25 cellular contexts compared by ENCODE assay signal in the genomic region with DNA sequence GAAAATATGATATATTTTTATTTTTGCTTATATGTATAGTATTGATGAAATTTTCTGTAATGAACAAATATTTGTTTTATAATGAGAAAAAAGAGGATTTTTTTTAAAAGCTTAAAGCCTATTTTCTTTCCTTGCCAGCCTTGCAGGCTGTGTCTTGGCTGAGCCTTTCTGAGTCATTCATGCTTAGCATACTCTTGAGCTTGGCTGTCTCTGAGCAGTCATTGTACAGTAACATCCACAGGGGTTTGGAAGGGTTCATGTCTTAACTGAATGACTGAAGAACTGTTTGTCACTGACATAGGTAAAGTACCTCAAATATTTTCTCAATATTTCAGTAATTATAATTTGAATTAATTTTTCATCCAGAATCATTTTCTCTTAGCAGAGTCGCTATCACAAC. TPM values are rescaled to one million over a fixed set of nuclear protein-coding genes. Genes with fewer than 3 reads are reported as not detected.
"Had no signal": no experiment of that assay in that cellular context is flagged by ENCODE, and none has a peak within 500 bp of the region (broad histone marks: within the 10 kb centered on the region; RNA-seq: fewer than 3 reads in every experiment).

No MANE protein-coding gene starts in this region.

- ATAC-seq: activated T-cell treated with anti-CD3 and anti-CD28 coated beads, Interleukin-2, amount 50 U/mL, for 4 hours; activated T-helper 17 cell treated with anti-CD3 and anti-CD28 coated beads, Interleukin-2, amount 50 U/mL, for 72 hours; left cardiac atrium; left ventricle myocardium superior; right cardiac atrium; T-helper 17 cell had no signal

- H3K27me3 ChIP-seq: tibial nerve had no signal

- H3K27me3 Mint-ChIP-seq: activated CD4-positive, alpha-beta memory T cell treated with anti-CD3 and anti-CD28 coated beads for 36 hours; activated CD4-positive, alpha-beta T cell treated with anti-CD3 and anti-CD28 coated beads, Interleukin-2, amount 10 ng/mL, durations not matched to agents 24 days and 14 days; activated naive CD4-positive, alpha-beta T cell treated with anti-CD3 and anti-CD28 coated beads, Interleukin-2, amount 50 U/mL, for 24 hours; activated T-helper 17 cell treated with anti-CD3 and anti-CD28 coated beads, Interleukin-2, amount 50 U/mL, for 72 hours; T-helper 17 cell had no signal

- H3K36me3 Mint-ChIP-seq: activated CD4-positive, alpha-beta memory T cell treated with anti-CD3 and anti-CD28 coated beads for 36 hours; activated naive CD4-positive, alpha-beta T cell treated with anti-CD3 and anti-CD28 coated beads, Interleukin-2, amount 50 U/mL, for 24 hours; brain had no signal

- H3K4me1 ChIP-seq: spleen, tibial nerve had no signal

- H3K9me3 Mint-ChIP-seq: activated naive CD4-positive, alpha-beta T cell treated with anti-CD3 and anti-CD28 coated beads, Interleukin-2, amount 50 U/mL, for 24 hours had no signal

- H3K36me3 ChIP-seq: spleen, tibial nerve had no signal

- H3K27ac Mint-ChIP-seq: activated CD4-positive, alpha-beta memory T cell treated with anti-CD3 and anti-CD28 coated beads for 36 hours; activated CD4-positive, alpha-beta T cell treated with anti-CD3 and anti-CD28 coated beads, Interleukin-2, amount 10 ng/mL, durations not matched to agents 24 days and 14 days; activated naive CD4-positive, alpha-beta T cell treated with anti-CD3 and anti-CD28 coated beads, Interleukin-2, amount 50 U/mL, for 24 hours; activated T-helper 17 cell treated with anti-CD3 and anti-CD28 coated beads, Interleukin-2, amount 50 U/mL, for 72 hours; brain; nephron; T-helper 17 cell had no signal

- H3K4me3 Mint-ChIP-seq: activated CD4-positive, alpha-beta memory T cell treated with anti-CD3 and anti-CD28 coated beads for 36 hours; activated CD4-positive, alpha-beta T cell treated with anti-CD3 and anti-CD28 coated beads, Interleukin-2, amount 10 ng/mL, durations not matched to agents 24 days and 14 days; activated naive CD4-positive, alpha-beta T cell treated with anti-CD3 and anti-CD28 coated beads, Interleukin-2, amount 50 U/mL, for 24 hours; activated T-cell treated with anti-CD3 and anti-CD28 coated beads, Interleukin-2, amount 50 U/mL, for 4 hours; activated T-helper 17 cell treated with anti-CD3 and anti-CD28 coated beads, Interleukin-2, amount 50 U/mL, for 72 hours; brain; nephron; T-helper 17 cell had no signal

- H3K4me1 Mint-ChIP-seq: activated CD4-positive, alpha-beta T cell treated with anti-CD3 and anti-CD28 coated beads, Interleukin-2, amount 10 ng/mL, durations not matched to agents 24 days and 14 days; activated naive CD4-positive, alpha-beta T cell treated with anti-CD3 and anti-CD28 coated beads, Interleukin-2, amount 50 U/mL, for 24 hours; activated T-helper 17 cell treated with anti-CD3 and anti-CD28 coated beads, Interleukin-2, amount 50 U/mL, for 72 hours; brain; nephron; T-helper 17 cell had no signal

- H3K4me3 ChIP-seq: coronary artery, dorsolateral prefrontal cortex, spleen, tibial nerve had no signal

- DNase-seq: activated CD4-positive, alpha-beta memory T cell treated with anti-CD3 and anti-CD28 coated beads for 36 hours; activated CD4-positive, alpha-beta T cell treated with anti-CD3 and anti-CD28 coated beads, Interleukin-2, amount 10 ng/mL, durations not matched to agents 24 days and 14 days; activated CD4-positive, CD25-positive, alpha-beta regulatory T cell treated with anti-CD3 and anti-CD28 coated beads, Interleukin-2, amount 50 U/mL, for 72 hours; activated CD8-positive, alpha-beta memory T cell treated with anti-CD3 and anti-CD28 coated beads, Interleukin-2, amount 50 U/mL, for 48 hours; activated T-cell treated with anti-CD3 and anti-CD28 coated beads, Interleukin-2, amount 50 U/mL, for 4 hours; anterior cingulate cortex; dorsolateral prefrontal cortex; effector memory CD4-positive, alpha-beta T cell; erythroblast; left cardiac atrium; left ventricle myocardium superior; posterior cingulate gyrus; right cardiac atrium; spleen; stimulated activated CD4-positive, alpha-beta T cell treated with anti-CD3 and anti-CD28 coated beads, Interleukin-2, amount 100 ng/mL, for 48 hours; stimulated activated naive CD4-positive, alpha-beta T cell treated with Interleukin-2 at 50 U/mL for 16 hours; T-helper 17 cell; T1000 had no signal

- H3K27ac ChIP-seq: coronary artery, dorsolateral prefrontal cortex, spleen, tibial nerve had no signal

RNA-seq across cellular contexts. Expression of gene GPR39, which starts 49.3 kb away (rescaled TPM):
- total RNA-seq: activated CD4-positive, alpha-beta memory T cell treated with anti-CD3 and anti-CD28 coated beads for 36 hours; activated CD4-positive, alpha-beta T cell treated with anti-CD3 and anti-CD28 coated beads, Interleukin-2, amount 10 ng/mL, durations not matched to agents 24 days and 14 days; activated T-cell treated with anti-CD3 and anti-CD28 coated beads, Interleukin-2, amount 50 U/mL, for 4 hours; activated T-helper 17 cell treated with anti-CD3 and anti-CD28 coated beads, Interleukin-2, amount 50 U/mL, for 72 hours; cardiac septum; left ventricle myocardium superior; right cardiac atrium; spleen had no signal
- polyA plus RNA-seq: right cardiac atrium had no signal
